ENCODE assay signal across 16 cellular contexts in genomic region chr16:52469091-52469490, GRCh38.
"Had no signal": no experiment of that assay in that cellular context is flagged by ENCODE, and none has a peak within 500 bp of the region (broad histone marks: within the 10 kb centered on the region; RNA-seq: fewer than 3 reads in every experiment).

No MANE protein-coding gene starts in this region.

- H3K4me3 ChIP-seq: MG63 had no signal

- H3K4me3 Mint-ChIP-seq: T-helper 17 cell had no signal

- H3K27me3 Mint-ChIP-seq: T-helper 17 cell had no signal

- H3K27me3 ChIP-seq: MG63 had no signal

- DNase-seq: Karpas-422; KG1; NCI-H1092; NCI-H1417 treated with DMSO at 0.1 percent for 48 hours; NCI-H1694 treated with DMSO at 0.1 percent for 48 hours; NCI-H1930; NCI-H2081; NCI-H2171; NCI-H226; NCI-H524 treated with DMSO at 0.1 percent for 48 hours; NK-92 treated with Interleukin-12 subunit alpha and Interleukin-12 subunit beta, amount 100 ng/mL, for 24 hours; SHP77; T-helper 1 cell; T-helper 17 cell had no signal

- H3K4me1 Mint-ChIP-seq: T-helper 17 cell had no signal

- H3K27ac ChIP-seq: RWPE1 had no signal

- H3K9me3 ChIP-seq: MG63 had no signal

- H3K27ac Mint-ChIP-seq: T-helper 17 cell had no signal

- H3K36me3 ChIP-seq: MG63 had no signal
